ENCODE assay signal across 16 cellular contexts in the genomic region with DNA sequence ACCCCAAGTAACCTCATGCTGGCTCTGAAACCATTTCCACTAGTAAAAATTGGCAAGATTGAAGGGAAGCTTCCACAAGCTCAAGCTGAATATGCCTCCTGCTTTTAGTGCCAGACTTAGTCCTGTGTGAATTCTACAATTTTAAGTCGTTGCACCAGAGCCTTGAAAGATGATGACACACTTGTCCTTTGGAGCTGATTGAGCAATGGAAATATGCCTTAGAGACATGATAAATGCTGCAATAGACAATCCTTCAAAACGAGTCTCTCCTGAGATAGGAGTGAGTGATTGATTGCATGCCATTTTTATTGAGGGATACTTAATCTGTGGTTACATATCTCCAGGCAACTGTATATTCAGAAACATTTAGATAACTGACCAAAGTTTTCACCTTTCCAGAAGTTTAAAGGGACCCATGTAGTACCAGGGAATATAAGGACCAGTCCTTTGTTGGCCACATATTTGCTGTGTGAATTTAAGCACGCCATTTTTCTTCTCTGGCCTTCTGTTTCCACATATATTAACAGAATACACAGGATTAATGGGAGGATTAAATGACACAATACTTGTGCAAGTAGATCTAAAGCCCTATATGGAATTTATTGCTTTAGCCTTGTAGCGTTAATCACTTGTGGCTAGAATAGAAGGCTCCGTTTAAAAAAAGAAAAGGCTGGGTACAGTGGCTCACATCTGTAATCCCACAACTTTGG.
DNase-seq lines count a peak whose midpoint lies in the region; ATAC-seq and TF ChIP-seq lines count a peak whose summit lies in the region.
"Had no signal": no experiment of that assay in that cellular context is flagged by ENCODE, and none has a peak within 500 bp of the region (broad histone marks: within the 10 kb centered on the region; RNA-seq: fewer than 3 reads in every experiment).

No MANE protein-coding gene starts in this region.

- in situ Hi-C loops in transverse colon (cut with MboI; ENCODE audit: low pct_ligation_motif_present in 1 of 4, low pct_unique_long_range_greater_than_20kb in 1 of 4, low sequenced_read_pairs in 3 of 4): no loop called here

- peak; percentile 32 for DNase-seq in HCEC 1CT
- peak; percentile 55 for DNase-seq in OCI-M1 (lab: John Stamatoyannopoulos, UW)
- DNase-seq in fibroblast of peridontal ligament (ENCODE audit: extremely low read depth): peak; percentile 86
- DNase-seq in skeletal muscle cell (ENCODE audit: low read depth): peak; percentile 88
- no peak for DNase-seq in caudate nucleus (lab: John Stamatoyannopoulos, UW)
- no peak for DNase-seq in transverse colon
- DNase-seq: activated CD4-positive, alpha-beta T cell treated with anti-CD3 and anti-CD28 coated beads for 4 hours; activated T-cell treated with anti-CD3 and anti-CD28 coated beads, Interleukin-2, amount 50 U/mL, for 24 hours; CD8-positive, alpha-beta memory T cell; glutamatergic neuron; left colon; naive thymus-derived CD8-positive, alpha-beta T cell; NCI-H187 treated with DMSO at 0.1 percent for 48 hours; NK-92 treated with Interleukin-12 subunit alpha and Interleukin-12 subunit beta, amount 100 ng/mL, for 24 hours had no signal

- no peak for ATAC-seq in HG03139 (IDR thresholded peaks at IDR 0.05; ENCODE audit: unreplicated experiment)
- ATAC-seq: left colon; naive thymus-derived CD8-positive, alpha-beta T cell had no signal

- H3K4me1 ChIP-seq in transverse colon: peaks cover 0 to 58% (median 31%) of the 10 kb centered on the region in 4 donors

- no peak for TF ChIP-seq CTCF in transverse colon (IDR thresholded peaks at IDR 0.05)

- 39 to 69% methylated on average over 4 to 5 of the region's 5 CpGs for WGBS in transverse colon (ENCODE audit: low coverage in 1 of 2), 2 donors

- H3K9me3 ChIP-seq in transverse colon: no peaks in the 10 kb centered on the region

- intact Hi-C loops in transverse colon (cut with DNase I; ENCODE audit: low total_unique reads): no loop called here

- no peak for TF ChIP-seq POLR2A in transverse colon (IDR thresholded peaks at IDR 0.05)

- H3K36me3 ChIP-seq in transverse colon: no peaks in the 10 kb centered on the region

- H3K27ac ChIP-seq in caudate nucleus (ENCODE audit: low read depth, low read length) (no peak overlapping the region), transverse colon (no peak overlapping the region)

- H3K4me3 ChIP-seq in skeletal muscle cell (ENCODE audit: low read depth, low read length) (no peak overlapping the region), transverse colon (no peak overlapping the region)
- H3K4me3 ChIP-seq: smooth muscle cell had no signal

- no peaks in the 10 kb centered on the region for H3K27me3 ChIP-seq in transverse colon

- no peak for TF ChIP-seq EP300 in transverse colon (IDR thresholded peaks at IDR 0.05; ENCODE audit: low read depth)

Comparison
In these comparisons a context has a peak if more than half of its experiments do, and no peak if none do; other contexts are left out.
1. DNase-seq: peak in HCEC 1CT (single experiment), OCI-M1 (single experiment), fibroblast of peridontal ligament (single experiment) and skeletal muscle cell (single experiment); none in caudate nucleus (0 of 61) and transverse colon (single experiment).